21 cellular contexts compared by ENCODE assay signal in genomic region chr12:120978296-120979219, GRCh38. TPM values are rescaled to one million over a fixed set of nuclear protein-coding genes. Genes with fewer than 3 reads are reported as not detected.
A peak's percentile ranks its signal among the peaks of the same experiment; 100 is the strongest.
DNase-seq lines count a peak whose midpoint lies in the region; ATAC-seq, FAIRE-seq and TF ChIP-seq lines count a peak whose summit lies in the region.
"Had no signal": no experiment of that assay in that cellular context is flagged by ENCODE, and none has a peak within 500 bp of the region (broad histone marks: within the 10 kb centered on the region; RNA-seq: fewer than 3 reads in every experiment).

TSS of gene HNF1A (plus strand) at chr12:120978543. CDS start at chr12:120978769, 226 bp downstream.

- intact Hi-C loops in Panc1 (cut with micrococcal nuclease; ENCODE audit: unreplicated experiment) (loop anchor here (10.0 kb wide), 1 partner anchor 224 kb away; no protein-coding TSS in a partner anchor), pancreas (cut with DNase I) (no loop called here)

- no peaks in the 10 kb centered on the region for H3K36me3 ChIP-seq in Panc1 (ENCODE audit: control insufficient read depth, insufficient read depth, low read length)
- no peaks in the 10 kb centered on the region for H3K36me3 ChIP-seq in kidney epithelial cell (ENCODE audit: control insufficient read depth, insufficient read depth, low read length)
- peaks cover 0 to 9% (median 0%) of the 10 kb centered on the region in 3 donors for H3K36me3 ChIP-seq in pancreas
- no peaks in the 10 kb centered on the region for H3K36me3 ChIP-seq in brain microvascular endothelial cell (replicated peaks)
- no peaks in the 10 kb centered on the region for H3K36me3 ChIP-seq in suprapubic skin
- H3K36me3 ChIP-seq: gastrocnemius medialis, vagina had no signal

- TF ChIP-seq POLR2A in A549 (IDR thresholded peaks at IDR 0.05; ENCODE audit: low read length): peak; percentile 18; the same call in 1 of the 2 replicates
- no peak for TF ChIP-seq POLR2A in suprapubic skin (IDR thresholded peaks at IDR 0.05)

- DNase-seq in A549 (ENCODE audit: low read depth in 1 of 2, low spot score in 1 of 2) (peak in 1 of 2 experiments; percentile 67), Panc1 (ENCODE audit: low read depth, low spot score) (no peak), kidney epithelial cell (ENCODE audit: low read depth) (no peak), pancreas (peak; percentile 67 to 86 (median 74)), SKM-1 (lab: John Stamatoyannopoulos, UW; ENCODE audit: unreplicated experiment) (no peak), brain microvascular endothelial cell (no peak), suprapubic skin (ENCODE audit: low spot score in 2 of 2) (no peak)
- DNase-seq in stimulated activated CD4-positive, alpha-beta T cell treated with anti-CD3 and anti-CD28 coated beads, Interleukin-15, amount 100 ng/mL, for 24 hours: no peak
- DNase-seq: activated CD4-positive, CD25-positive, alpha-beta regulatory T cell; activated effector memory CD4-positive, alpha-beta T cell treated with Interleukin-2 at 50 U/mL for 16 hours; amygdala; CD4-positive, alpha-beta memory T cell; gastrocnemius medialis; KG1; NCI-H1092 treated with DMSO at 0.1 percent for 48 hours; NCI-H82; stimulated activated CD4-positive, alpha-beta T cell treated with anti-CD3 and anti-CD28 coated beads, Interleukin-4, amount 100 ng/mL, for 4 hours; T-helper 1 cell had no signal

- in situ Hi-C loops in Panc1 (cut with HindIII; ENCODE audit: low pct_unique_long_range_greater_than_20kb, low sequenced_read_pairs) (no loop called here), brain microvascular endothelial cell (cut with HindIII; ENCODE audit: low pct_ligation_motif_present, low sequenced_read_pairs) (no loop called here)

- TF ChIP-seq EP300 in A549 (IDR thresholded peaks at IDR 0.05) (0 out of 5 replicates have a peak, but pooled peaks of 1 of the 2 experiments have one; percentile 14), suprapubic skin (IDR thresholded peaks at IDR 0.05) (no peak)

- TF ChIP-seq RAD21 in A549 (conservative IDR thresholded peaks at IDR 0.05 in 1 of 2, IDR thresholded peaks at IDR 0.05 in 1 of 2): 0 out of 5 replicates have a peak, but pooled peaks of 1 of the 2 experiments have one; percentile 18

- H3K27ac ChIP-seq in A549 (peak within 1 kb of the TSS; percentile 96 to 98), Panc1 (ENCODE audit: low read length) (no peak within 1 kb of the TSS), pancreas (peak within 1 kb of the TSS; percentile 59 to 95 (median 76)), brain microvascular endothelial cell (no peak within 1 kb of the TSS), suprapubic skin (no peak within 1 kb of the TSS)
- H3K27ac ChIP-seq: gastrocnemius medialis, vagina had no signal

- H3K4me3 ChIP-seq in A549: peak within 1 kb of the TSS; percentile 57
- H3K4me3 ChIP-seq in Panc1 (ENCODE audit: low read depth in 2 of 2, low read length in 2 of 2): no peak within 1 kb of the TSS
- H3K4me3 ChIP-seq in kidney epithelial cell (ENCODE audit: low read depth, low read length): peak within 1 kb of the TSS; percentile 19
- peak within 1 kb of the TSS; percentile 38 to 65 (median 49) for H3K4me3 ChIP-seq in pancreas
- no peak within 1 kb of the TSS for H3K4me3 ChIP-seq in brain microvascular endothelial cell (ENCODE audit: low read depth, low read length)
- H3K4me3 ChIP-seq in suprapubic skin: no peak within 1 kb of the TSS
- H3K4me3 ChIP-seq: gastrocnemius medialis, vagina had no signal

- H3K9me3 ChIP-seq in A549 (no peaks in the 10 kb centered on the region), Panc1 (ENCODE audit: control insufficient read depth, insufficient read depth, low read depth, low read length) (no peaks in the 10 kb centered on the region), pancreas (no peaks in the 10 kb centered on the region), suprapubic skin (no peaks in the 10 kb centered on the region)
- H3K9me3 ChIP-seq: gastrocnemius medialis, vagina had no signal

- H3K4me2 ChIP-seq in A549: peak within 1 kb of the TSS; percentile 97

- TF ChIP-seq CTCF in A549 (IDR thresholded peaks at IDR 0.05) (no peak), Panc1 (IDR thresholded peaks at IDR 0.05) (no peak), kidney epithelial cell (IDR thresholded peaks at IDR 0.05; ENCODE audit: insufficient read depth, low read length, poor library complexity, severe bottlenecking) (no peak), pancreas (IDR thresholded peaks at IDR 0.05) (no peak), brain microvascular endothelial cell (IDR thresholded peaks at IDR 0.05; ENCODE audit: low read depth, low read length, missing control alignments) (no peak), suprapubic skin (IDR thresholded peaks at IDR 0.05) (no peak)

- 4% methylated on average over 22 of the region's 40 CpGs for WGBS in A549 (ENCODE audit: missing lambda C conversion rate)
- WGBS in pancreas, 2 donors: 17% methylated on average over 31 to 40 of the region's 40 CpGs
- WGBS in suprapubic skin: 96% methylated on average over 23 of the region's 40 CpGs

- BruUV-seq in Panc1 (replicated peaks; lab: Mats Ljungman, UMichigan): no TSS peak

- CTCF ChIA-PET in A549 (lab: Yijun Ruan, JAX) (interaction anchor here (0.8 to 10.1 kb wide), 13 partner anchors 9 to 611 kb away, joined by 3 to 69 read pairs (median 5); no protein-coding TSS in a partner anchor), Panc1 (lab: Charles Lee) (interaction anchor here (0.7 to 1.5 kb wide), 2 partner anchors 22 to 119 kb away, joined by 3 to 6 read pairs; no protein-coding TSS in a partner anchor)

- FAIRE-seq in A549 (lab: Jason Lieb, UNC) (no peak), pancreas (lab: Jason Lieb, UNC) (no peak)

- POLR2A ChIA-PET in A549 (lab: Yijun Ruan, JAX): interaction anchor here (0.8 kb wide), 1 partner anchor 376 kb away, joined by 3 read pairs; no protein-coding TSS in a partner anchor
- POLR2A ChIA-PET in Panc1 (lab: Charles Lee): interaction anchor here (0.5 to 0.6 kb wide), 2 partner anchors 361 to 408 kb away, joined by 8 to 11 read pairs; no protein-coding TSS in a partner anchor

- H3K4me1 ChIP-seq in A549: peaks cover 62% of the 10 kb centered on the region
- peaks cover 14% of the 10 kb centered on the region for H3K4me1 ChIP-seq in Panc1 (ENCODE audit: control insufficient read depth, insufficient read depth, low read length)
- peaks cover 5 to 21% (median 19%) of the 10 kb centered on the region in 3 donors for H3K4me1 ChIP-seq in pancreas
- H3K4me1 ChIP-seq in suprapubic skin: no peaks in the 10 kb centered on the region
- H3K4me1 ChIP-seq: gastrocnemius medialis, vagina had no signal

- peak; percentile 25 to 57; a peak in 5 of 6 replicates for ATAC-seq in A549
- ATAC-seq in Panc1: peak; percentile 80
- ATAC-seq in pancreas: peak; percentile 77 to 85 (median 82)
- ATAC-seq: gastrocnemius medialis had no signal

- H3K27me3 ChIP-seq in Panc1 (ENCODE audit: control insufficient read depth, insufficient read depth, low read length) (no peaks in the 10 kb centered on the region), kidney epithelial cell (ENCODE audit: control insufficient read depth, insufficient read depth, low read length) (no peaks in the 10 kb centered on the region), pancreas (no peaks in the 10 kb centered on the region), brain microvascular endothelial cell (replicated peaks) (no peaks in the 10 kb centered on the region), suprapubic skin (no peaks in the 10 kb centered on the region)
- H3K27me3 ChIP-seq: gastrocnemius medialis, vagina had no signal

TF ChIP-seq in A549, 52 proteins besides CTCF, POLR2A, EP300 and RAD21 (continues in another document):
- no peak for TF ChIP-seq BHLHE40 (IDR thresholded peaks at IDR 0.05; ENCODE audit: low read depth, low read length)
- TF ChIP-seq MAX (IDR thresholded peaks at IDR 0.05): peak; percentile 86
- no peak for TF ChIP-seq MAZ (IDR thresholded peaks at IDR 0.05; ENCODE audit: borderline replicate concordance, low read depth, low read length)
- peak; percentile 71; the same call in 1 of the 2 replicates for TF ChIP-seq ATOH8 (CRISPR knock-in tag; IDR thresholded peaks at IDR 0.05; ENCODE audit: low read depth)
- peak; percentile 54 to 71; a peak in 4 of 5 replicates for TF ChIP-seq JUN (IDR thresholded peaks at IDR 0.05)
- peak; percentile 60; the same call in 1 of the 2 replicates for TF ChIP-seq E2F6 (IDR thresholded peaks at IDR 0.05; ENCODE audit: borderline replicate concordance, low read depth)
- TF ChIP-seq SMC3 (IDR thresholded peaks at IDR 0.05): 0 out of 3 replicates have a peak, but pooled peaks have one; percentile 11
- TF ChIP-seq JUNB (IDR thresholded peaks at IDR 0.05): no peak
- no peak for TF ChIP-seq CBX8 (IDR thresholded peaks at IDR 0.05)
- no peak for TF ChIP-seq CEBPB (IDR thresholded peaks at IDR 0.05)
- TF ChIP-seq ZFP36 (IDR thresholded peaks at IDR 0.05; ENCODE audit: borderline replicate concordance, partially characterized antibody): no peak
- TF ChIP-seq PHF8 (IDR thresholded peaks at IDR 0.05; ENCODE audit: borderline replicate concordance, low read depth): no peak; the same call in 1 of the 2 replicates

RNA-seq across cellular contexts. Expression of gene HNF1A, which starts in this region (rescaled TPM):
- polyA plus RNA-seq in A549 (2011; rRNA removed) (2.6 and 4.0 TPM in 2 replicates), A549 (2017; fragmentation: RNase III; extraction: RNeasy Plus Mini Kit Qiagen cat#74134 plus additional on column Dnase treatment) (5.7 to 7.3 TPM (median 6.8 TPM) in 3 replicates), pancreas (10 to 100 TPM; 11.5 to 17.2 TPM)
- polyA plus RNA-seq in A549 (2012; cell fraction: cytosol; rRNA removed): 4.3 and 6.9 TPM in 2 replicates
- polyA plus RNA-seq in A549 (2012; cell fraction: nucleus; rRNA removed): 12.5 and 15.9 TPM in 2 replicates
- polyA minus RNA-seq in A549 (2011; rRNA and poly(A)+ RNA removed): 5.2 TPM in 2 replicates
- total RNA-seq in Panc1 (2021; ENCODE audit: unreplicated experiment) (0.26 TPM), kidney epithelial cell (0.25 and 0.89 TPM in 2 replicates), pancreas (1 to 10 TPM; 4.9 to 9.1 (median 6.9) TPM), suprapubic skin (under 1 TPM in 1 of 4 donors, not detected in 3; 0.57 TPM)
- 0.22 TPM for polyA plus RNA-seq in Panc1 (2012; ENCODE audit: insufficient read length)
- total RNA-seq: CD4-positive, alpha-beta memory T cell; Daoy; vagina had no signal
- polyA plus RNA-seq: AG04450; CD4-positive, alpha-beta memory T cell had no signal

Comparison
In these comparisons a context has a peak if more than half of its experiments do, and no peak if none do; other contexts are left out.
1. Peak in ATAC-seq in Panc1; RNA of the gene not detected or under 1 TPM.
2. DNase-seq: peak in pancreas (6 of 6); none in Panc1 (single experiment), kidney epithelial cell (single experiment), stimulated activated CD4-positive, alpha-beta T cell treated with anti-CD3 and anti-CD28 coated beads, Interleukin-15, amount 100 ng/mL, for 24 hours (single experiment), SKM-1 (single experiment), brain microvascular endothelial cell (single experiment) and suprapubic skin (0 of 2).
3. H3K27ac ChIP-seq: peak in A549 (2 of 2) and pancreas (4 of 4); none in Panc1 (single experiment), brain microvascular endothelial cell (single experiment) and suprapubic skin (single experiment).
4. H3K4me3 ChIP-seq: peak in A549 (single experiment), kidney epithelial cell (single experiment) and pancreas (4 of 4); none in Panc1 (0 of 2), brain microvascular endothelial cell (single experiment) and suprapubic skin (single experiment).
5. Peak in every context shown above with its lines, with median percentiles within 50 percentile points of each other: ATAC-seq.